ENCODE assay signal across 1 cellular context in the genomic region with DNA sequence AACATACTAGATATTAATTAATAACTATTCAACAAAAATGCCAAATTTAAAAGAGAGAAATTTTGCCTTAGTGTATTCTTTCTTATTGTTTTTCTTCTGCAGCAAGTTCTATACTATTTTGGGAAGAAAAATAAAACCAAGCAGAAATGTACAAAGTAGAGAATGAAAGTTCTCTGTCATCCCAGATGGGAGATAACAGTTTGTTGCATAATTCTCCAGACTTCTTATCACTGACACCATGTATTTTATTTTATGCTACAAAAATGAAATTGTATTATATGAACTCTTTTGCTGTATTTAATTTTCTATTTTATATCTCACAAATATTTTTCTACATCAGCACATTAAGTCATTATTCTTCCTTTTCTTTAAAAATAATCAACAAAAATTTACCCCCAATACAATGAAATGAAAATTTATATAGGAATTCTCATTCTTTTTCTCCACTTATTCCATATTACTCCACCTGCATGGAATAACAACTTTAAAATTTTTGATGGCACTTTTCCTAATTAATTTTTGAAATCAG.
TF ChIP-seq lines count a peak whose summit lies in the region.

No MANE protein-coding gene starts in this region.

TF ChIP-seq in K562, 482 proteins besides CTCF, POLR2A, EP300 and RAD21 (continued from another document and continues in another):
- TF ChIP-seq ZNF780A (CRISPR knock-in tag; IDR thresholded peaks at IDR 0.05) (no peak), GATA2 (CRISPR knock-in tag; IDR thresholded peaks at IDR 0.05) (0 out of 2 replicates have a peak, but pooled peaks have one; percentile 40), CXXC5 (CRISPR knock-in tag; IDR thresholded peaks at IDR 0.05) (no peak), ZNF316 (IDR thresholded peaks at IDR 0.05) (peak; percentile 86), JUND (IDR thresholded peaks at IDR 0.05; ENCODE audit: borderline replicate concordance, low read depth, low read length) (peak; percentile 58; the same call in 1 of the 2 replicates), JUND (tag; IDR thresholded peaks at IDR 0.05; ENCODE audit: borderline replicate concordance, low read depth, low read length) (peak; percentile 52; the same call in 1 of the 3 replicates), CEBPG (CRISPR knock-in tag; IDR thresholded peaks at IDR 0.05) (no peak), CEBPG (tag; conservative IDR thresholded peaks at IDR 0.05 in 1 of 2, IDR thresholded peaks at IDR 0.05 in 1 of 2) (peak; percentile 54 to 91; a peak in 3 of 4 replicates), RUNX1 (IDR thresholded peaks at IDR 0.05; ENCODE audit: low read depth) (no peak), CCNT2 (IDR thresholded peaks at IDR 0.05; ENCODE audit: borderline replicate concordance, extremely low read depth, insufficient read length, low read depth, low read length) (peak; percentile 46), CBFA2T3 (IDR thresholded peaks at IDR 0.05) (peak; percentile 46; the same call in 1 of the 2 replicates), BRCA1 (IDR thresholded peaks at IDR 0.05) (no peak), BRCA1 (CRISPR knock-in tag; IDR thresholded peaks at IDR 0.05) (no peak), KDM4B (IDR thresholded peaks at IDR 0.05; ENCODE audit: borderline replicate concordance in 2 of 2, low read depth in 1 of 2) (no peak), SMARCC2 (IDR thresholded peaks at IDR 0.05; ENCODE audit: low read depth) (peak; percentile 75), MAFG (tag; conservative IDR thresholded peaks at IDR 0.05) (peak; percentile 64), SMARCE1 (IDR thresholded peaks at IDR 0.05) (peak; percentile 70; the same call in 1 of the 2 replicates), TRIM28 (IDR thresholded peaks at IDR 0.05) (no peak), BRF1 (IDR thresholded peaks at IDR 0.05; ENCODE audit: borderline replicate concordance, extremely low read depth, insufficient read length) (no peak), NR2C1 (IDR thresholded peaks at IDR 0.05) (no peak), NR2C1 (tag; IDR thresholded peaks at IDR 0.05) (no peak), SAP30 (IDR thresholded peaks at IDR 0.05; ENCODE audit: borderline replicate concordance, insufficient read depth, low read depth, low read length, poor library complexity, severe bottlenecking) (no peak), MTA2 (IDR thresholded peaks at IDR 0.05; ENCODE audit: low read depth) (peak; percentile 27; the same call in 1 of the 2 replicates), CHCHD3 (CRISPR knock-in tag; IDR thresholded peaks at IDR 0.05) (no peak), ZSCAN32 (CRISPR knock-in tag; IDR thresholded peaks at IDR 0.05) (no peak), NFE2L1 (tag; IDR thresholded peaks at IDR 0.05; ENCODE audit: borderline replicate concordance, low read depth) (no peak), ZKSCAN1 (IDR thresholded peaks at IDR 0.05; ENCODE audit: low read depth, low read length) (no peak), GTF2E2 (tag; IDR thresholded peaks at IDR 0.05) (no peak), SRSF9 (IDR thresholded peaks at IDR 0.05; ENCODE audit: borderline replicate concordance, low read depth, low read length) (no peak), HDAC6 (IDR thresholded peaks at IDR 0.05; ENCODE audit: low read depth, low read length) (no peak), SETDB1 (IDR thresholded peaks at IDR 0.05; ENCODE audit: low read length) (no peak), ETS2 (tag; IDR thresholded peaks at IDR 0.05; ENCODE audit: borderline replicate concordance, poor library complexity, severe bottlenecking) (no peak), PPARD (CRISPR knock-in tag; IDR thresholded peaks at IDR 0.05) (no peak), SNIP1 (IDR thresholded peaks at IDR 0.05; ENCODE audit: low read depth) (no peak), ZNF764 (CRISPR knock-in tag; IDR thresholded peaks at IDR 0.05; ENCODE audit: low read depth) (no peak), HNRNPUL1 (IDR thresholded peaks at IDR 0.05; ENCODE audit: low read length) (no peak), TEAD4 (IDR thresholded peaks at IDR 0.05; ENCODE audit: low read length) (peak; percentile 57), TEAD4 (CRISPR knock-in tag; IDR thresholded peaks at IDR 0.05; ENCODE audit: borderline replicate concordance) (no peak), NFATC3 (IDR thresholded peaks at IDR 0.05) (no peak), RAD51 (IDR thresholded peaks at IDR 0.05; ENCODE audit: borderline replicate concordance, low read depth) (no peak), ADNP (tag; IDR thresholded peaks at IDR 0.05) (no peak), TAL1 (IDR thresholded peaks at IDR 0.05) (peak; percentile 40; the same call in 1 of the 2 replicates), ZNF77 (CRISPR knock-in tag; IDR thresholded peaks at IDR 0.05) (no peak), ZNF347 (CRISPR knock-in tag; IDR thresholded peaks at IDR 0.05; ENCODE audit: low read depth) (no peak), NBN (IDR thresholded peaks at IDR 0.05; ENCODE audit: low read depth) (no peak), SMARCA4 (IDR thresholded peaks at IDR 0.05) (peak; percentile 82), PML (IDR thresholded peaks at IDR 0.05; ENCODE audit: low read length) (no peak), SMAD4 (CRISPR knock-in tag; conservative IDR thresholded peaks at IDR 0.05) (0 out of 2 replicates have a peak, but pooled peaks have one; percentile 31), CREM (IDR thresholded peaks at IDR 0.05; ENCODE audit: low read depth) (no peak), XRCC4 (IDR thresholded peaks at IDR 0.05; ENCODE audit: extremely low read depth, insufficient read depth, insufficient read length) (no peak)
- TF ChIP-seq, protein P1, sequence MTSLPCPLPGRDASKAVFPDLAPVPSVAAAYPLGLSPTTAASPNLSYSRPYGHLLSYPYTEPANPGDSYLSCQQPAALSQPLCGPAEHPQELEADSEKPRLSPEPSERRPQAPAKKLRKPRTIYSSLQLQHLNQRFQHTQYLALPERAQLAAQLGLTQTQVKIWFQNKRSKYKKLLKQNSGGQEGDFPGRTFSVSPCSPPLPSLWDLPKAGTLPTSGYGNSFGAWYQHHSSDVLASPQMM (CRISPR knock-in tag; IDR thresholded peaks at IDR 0.05) = no peak
- TF ChIP-seq, protein P2, sequence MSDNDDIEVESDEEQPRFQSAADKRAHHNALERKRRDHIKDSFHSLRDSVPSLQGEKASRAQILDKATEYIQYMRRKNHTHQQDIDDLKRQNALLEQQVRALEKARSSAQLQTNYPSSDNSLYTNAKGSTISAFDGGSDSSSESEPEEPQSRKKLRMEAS (CRISPR knock-in tag; IDR thresholded peaks at IDR 0.05) = no peak
- TF ChIP-seq, protein P3, sequence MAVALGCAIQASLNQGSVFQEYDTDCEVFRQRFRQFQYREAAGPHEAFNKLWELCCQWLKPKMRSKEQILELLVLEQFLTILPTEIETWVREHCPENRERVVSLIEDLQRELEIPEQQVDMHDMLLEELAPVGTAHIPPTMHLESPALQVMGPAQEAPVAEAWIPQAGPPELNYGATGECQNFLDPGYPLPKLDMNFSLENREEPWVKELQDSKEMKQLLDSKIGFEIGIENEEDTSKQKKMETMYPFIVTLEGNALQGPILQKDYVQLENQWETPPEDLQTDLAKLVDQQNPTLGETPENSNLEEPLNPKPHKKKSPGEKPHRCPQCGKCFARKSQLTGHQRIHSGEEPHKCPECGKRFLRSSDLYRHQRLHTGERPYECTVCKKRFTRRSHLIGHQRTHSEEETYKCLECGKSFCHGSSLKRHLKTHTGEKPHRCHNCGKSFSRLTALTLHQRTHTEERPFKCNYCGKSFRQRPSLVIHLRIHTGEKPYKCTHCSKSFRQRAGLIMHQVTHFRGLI (CRISPR knock-in tag; IDR thresholded peaks at IDR 0.05) = no peak
- TF ChIP-seq, protein P4, sequence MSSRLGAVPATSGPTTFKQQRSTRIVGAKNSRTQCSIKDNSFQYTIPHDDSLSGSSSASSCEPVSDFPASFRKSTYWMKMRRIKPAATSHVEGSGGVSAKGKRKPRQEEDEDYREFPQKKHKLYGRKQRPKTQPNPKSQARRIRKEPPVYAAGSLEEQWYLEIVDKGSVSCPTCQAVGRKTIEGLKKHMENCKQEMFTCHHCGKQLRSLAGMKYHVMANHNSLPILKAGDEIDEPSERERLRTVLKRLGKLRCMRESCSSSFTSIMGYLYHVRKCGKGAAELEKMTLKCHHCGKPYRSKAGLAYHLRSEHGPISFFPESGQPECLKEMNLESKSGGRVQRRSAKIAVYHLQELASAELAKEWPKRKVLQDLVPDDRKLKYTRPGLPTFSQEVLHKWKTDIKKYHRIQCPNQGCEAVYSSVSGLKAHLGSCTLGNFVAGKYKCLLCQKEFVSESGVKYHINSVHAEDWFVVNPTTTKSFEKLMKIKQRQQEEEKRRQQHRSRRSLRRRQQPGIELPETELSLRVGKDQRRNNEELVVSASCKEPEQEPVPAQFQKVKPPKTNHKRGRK (tag; IDR thresholded peaks at IDR 0.05) = no peak; the same call in 1 of the 2 replicates
- TF ChIP-seq, protein P5, sequence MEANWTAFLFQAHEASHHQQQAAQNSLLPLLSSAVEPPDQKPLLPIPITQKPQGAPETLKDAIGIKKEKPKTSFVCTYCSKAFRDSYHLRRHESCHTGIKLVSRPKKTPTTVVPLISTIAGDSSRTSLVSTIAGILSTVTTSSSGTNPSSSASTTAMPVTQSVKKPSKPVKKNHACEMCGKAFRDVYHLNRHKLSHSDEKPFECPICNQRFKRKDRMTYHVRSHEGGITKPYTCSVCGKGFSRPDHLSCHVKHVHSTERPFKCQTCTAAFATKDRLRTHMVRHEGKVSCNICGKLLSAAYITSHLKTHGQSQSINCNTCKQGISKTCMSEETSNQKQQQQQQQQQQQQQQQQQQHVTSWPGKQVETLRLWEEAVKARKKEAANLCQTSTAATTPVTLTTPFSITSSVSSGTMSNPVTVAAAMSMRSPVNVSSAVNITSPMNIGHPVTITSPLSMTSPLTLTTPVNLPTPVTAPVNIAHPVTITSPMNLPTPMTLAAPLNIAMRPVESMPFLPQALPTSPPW (CRISPR knock-in tag; IDR thresholded peaks at IDR 0.05) = no peak
- TF ChIP-seq, protein P6, sequence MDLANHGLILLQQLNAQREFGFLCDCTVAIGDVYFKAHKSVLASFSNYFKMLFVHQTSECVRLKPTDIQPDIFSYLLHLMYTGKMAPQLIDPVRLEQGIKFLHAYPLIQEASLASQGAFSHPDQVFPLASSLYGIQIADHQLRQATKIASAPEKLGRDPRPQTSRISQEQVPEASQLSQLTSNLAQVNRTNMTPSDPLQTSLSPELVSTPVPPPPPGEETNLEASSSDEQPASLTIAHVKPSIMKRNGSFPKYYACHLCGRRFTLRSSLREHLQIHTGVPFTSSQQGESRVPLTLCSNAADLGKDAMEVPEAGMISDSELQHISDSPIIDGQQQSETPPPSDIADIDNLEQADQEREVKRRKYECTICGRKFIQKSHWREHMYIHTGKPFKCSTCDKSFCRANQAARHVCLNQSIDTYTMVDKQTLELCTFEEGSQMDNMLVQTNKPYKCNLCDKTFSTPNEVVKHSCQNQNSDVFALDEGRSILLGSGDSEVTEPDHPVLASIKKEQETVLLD (IDR thresholded peaks at IDR 0.05) = no peak
- TF ChIP-seq, protein P7, sequence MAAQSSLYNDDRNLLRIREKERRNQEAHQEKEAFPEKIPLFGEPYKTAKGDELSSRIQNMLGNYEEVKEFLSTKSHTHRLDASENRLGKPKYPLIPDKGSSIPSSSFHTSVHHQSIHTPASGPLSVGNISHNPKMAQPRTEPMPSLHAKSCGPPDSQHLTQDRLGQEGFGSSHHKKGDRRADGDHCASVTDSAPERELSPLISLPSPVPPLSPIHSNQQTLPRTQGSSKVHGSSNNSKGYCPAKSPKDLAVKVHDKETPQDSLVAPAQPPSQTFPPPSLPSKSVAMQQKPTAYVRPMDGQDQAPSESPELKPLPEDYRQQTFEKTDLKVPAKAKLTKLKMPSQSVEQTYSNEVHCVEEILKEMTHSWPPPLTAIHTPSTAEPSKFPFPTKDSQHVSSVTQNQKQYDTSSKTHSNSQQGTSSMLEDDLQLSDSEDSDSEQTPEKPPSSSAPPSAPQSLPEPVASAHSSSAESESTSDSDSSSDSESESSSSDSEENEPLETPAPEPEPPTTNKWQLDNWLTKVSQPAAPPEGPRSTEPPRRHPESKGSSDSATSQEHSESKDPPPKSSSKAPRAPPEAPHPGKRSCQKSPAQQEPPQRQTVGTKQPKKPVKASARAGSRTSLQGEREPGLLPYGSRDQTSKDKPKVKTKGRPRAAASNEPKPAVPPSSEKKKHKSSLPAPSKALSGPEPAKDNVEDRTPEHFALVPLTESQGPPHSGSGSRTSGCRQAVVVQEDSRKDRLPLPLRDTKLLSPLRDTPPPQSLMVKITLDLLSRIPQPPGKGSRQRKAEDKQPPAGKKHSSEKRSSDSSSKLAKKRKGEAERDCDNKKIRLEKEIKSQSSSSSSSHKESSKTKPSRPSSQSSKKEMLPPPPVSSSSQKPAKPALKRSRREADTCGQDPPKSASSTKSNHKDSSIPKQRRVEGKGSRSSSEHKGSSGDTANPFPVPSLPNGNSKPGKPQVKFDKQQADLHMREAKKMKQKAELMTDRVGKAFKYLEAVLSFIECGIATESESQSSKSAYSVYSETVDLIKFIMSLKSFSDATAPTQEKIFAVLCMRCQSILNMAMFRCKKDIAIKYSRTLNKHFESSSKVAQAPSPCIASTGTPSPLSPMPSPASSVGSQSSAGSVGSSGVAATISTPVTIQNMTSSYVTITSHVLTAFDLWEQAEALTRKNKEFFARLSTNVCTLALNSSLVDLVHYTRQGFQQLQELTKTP (IDR thresholded peaks at IDR 0.05; ENCODE audit: low read depth in 1 of 2, partially characterized antibody in 2 of 2) = no peak
- TF ChIP-seq, protein P8, sequence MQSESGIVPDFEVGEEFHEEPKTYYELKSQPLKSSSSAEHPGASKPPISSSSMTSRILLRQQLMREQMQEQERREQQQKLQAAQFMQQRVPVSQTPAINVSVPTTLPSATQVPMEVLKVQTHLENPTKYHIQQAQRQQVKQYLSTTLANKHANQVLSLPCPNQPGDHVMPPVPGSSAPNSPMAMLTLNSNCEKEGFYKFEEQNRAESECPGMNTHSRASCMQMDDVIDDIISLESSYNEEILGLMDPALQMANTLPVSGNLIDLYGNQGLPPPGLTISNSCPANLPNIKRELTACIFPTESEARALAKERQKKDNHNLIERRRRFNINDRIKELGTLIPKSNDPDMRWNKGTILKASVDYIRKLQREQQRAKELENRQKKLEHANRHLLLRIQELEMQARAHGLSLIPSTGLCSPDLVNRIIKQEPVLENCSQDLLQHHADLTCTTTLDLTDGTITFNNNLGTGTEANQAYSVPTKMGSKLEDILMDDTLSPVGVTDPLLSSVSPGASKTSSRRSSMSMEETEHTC (IDR thresholded peaks at IDR 0.05) = no peak
- TF ChIP-seq, protein P9, sequence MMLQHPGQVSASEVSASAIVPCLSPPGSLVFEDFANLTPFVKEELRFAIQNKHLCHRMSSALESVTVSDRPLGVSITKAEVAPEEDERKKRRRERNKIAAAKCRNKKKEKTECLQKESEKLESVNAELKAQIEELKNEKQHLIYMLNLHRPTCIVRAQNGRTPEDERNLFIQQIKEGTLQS (IDR thresholded peaks at IDR 0.05) = peak; percentile 67
- TF ChIP-seq, protein P9 (CRISPR knock-in tag; conservative IDR thresholded peaks at IDR 0.05) = no peak
